In genomic region chr17:48818361-48818841, GRCh38 we compare ENCODE assay signal across 1 cellular context.
TF ChIP-seq lines count a peak whose summit lies in the region.

No MANE protein-coding gene starts in this region.

TF ChIP-seq in K562, 482 proteins besides CTCF, POLR2A, EP300 and RAD21 (continued from another document):
- peak; percentile 36 for TF ChIP-seq PKNOX1 (IDR thresholded peaks at IDR 0.05)
- no peak for TF ChIP-seq ZBTB11 (CRISPR knock-in tag; IDR thresholded peaks at IDR 0.05)
- no peak for TF ChIP-seq ATF1 (CRISPR knock-in tag; IDR thresholded peaks at IDR 0.05)
- no peak for TF ChIP-seq ATF1 (tag; IDR thresholded peaks at IDR 0.05)
- TF ChIP-seq MEIS2 (IDR thresholded peaks at IDR 0.05; ENCODE audit: partially characterized antibody), result peak; percentile 45
- TF ChIP-seq ZNF280A (IDR thresholded peaks at IDR 0.05; ENCODE audit: low read depth, partially characterized antibody), result no peak
- no peak for TF ChIP-seq MTA2 (IDR thresholded peaks at IDR 0.05; ENCODE audit: low read depth)
- TF ChIP-seq MAFF (IDR thresholded peaks at IDR 0.05; ENCODE audit: low read length), result no peak
- TF ChIP-seq ZNF431 (CRISPR knock-in tag; IDR thresholded peaks at IDR 0.05), result no peak
- TF ChIP-seq ETV1 (tag; conservative IDR thresholded peaks at IDR 0.05; ENCODE audit: low read depth), result no peak
- TF ChIP-seq ZNF280B (CRISPR knock-in tag; IDR thresholded peaks at IDR 0.05), result no peak
- TF ChIP-seq NR0B1 (IDR thresholded peaks at IDR 0.05; ENCODE audit: partially characterized antibody), result no peak
- TF ChIP-seq, protein P1, sequence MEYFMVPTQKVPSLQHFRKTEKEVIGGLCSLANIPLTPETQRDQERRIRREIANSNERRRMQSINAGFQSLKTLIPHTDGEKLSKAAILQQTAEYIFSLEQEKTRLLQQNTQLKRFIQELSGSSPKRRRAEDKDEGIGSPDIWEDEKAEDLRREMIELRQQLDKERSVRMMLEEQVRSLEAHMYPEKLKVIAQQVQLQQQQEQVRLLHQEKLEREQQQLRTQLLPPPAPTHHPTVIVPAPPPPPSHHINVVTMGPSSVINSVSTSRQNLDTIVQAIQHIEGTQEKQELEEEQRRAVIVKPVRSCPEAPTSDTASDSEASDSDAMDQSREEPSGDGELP (CRISPR knock-in tag; IDR thresholded peaks at IDR 0.05; ENCODE audit: borderline replicate concordance), result no peak
- no peak for TF ChIP-seq BRCA1 (IDR thresholded peaks at IDR 0.05)
- no peak for TF ChIP-seq BRCA1 (CRISPR knock-in tag; IDR thresholded peaks at IDR 0.05)
- no peak for TF ChIP-seq ZNF583 (CRISPR knock-in tag; IDR thresholded peaks at IDR 0.05)
- no peak for TF ChIP-seq CHD2 (IDR thresholded peaks at IDR 0.05; ENCODE audit: low read depth, low read length)
- TF ChIP-seq ATF7 (IDR thresholded peaks at IDR 0.05), result no peak
- no peak for TF ChIP-seq ZEB2 (IDR thresholded peaks at IDR 0.05)
- no peak for TF ChIP-seq CREBBP (IDR thresholded peaks at IDR 0.05; ENCODE audit: low read depth, low read length)
- no peak for TF ChIP-seq SRSF1 (IDR thresholded peaks at IDR 0.05; ENCODE audit: low read depth, low read length)
- no peak for TF ChIP-seq WHSC1 (IDR thresholded peaks at IDR 0.05; ENCODE audit: low read length)
- no peak for TF ChIP-seq GATAD2B (IDR thresholded peaks at IDR 0.05; ENCODE audit: borderline replicate concordance)
- TF ChIP-seq MTA1 (IDR thresholded peaks at IDR 0.05; ENCODE audit: borderline replicate concordance), result no peak
